1 cellular context compared by ENCODE assay signal in the genomic region with DNA sequence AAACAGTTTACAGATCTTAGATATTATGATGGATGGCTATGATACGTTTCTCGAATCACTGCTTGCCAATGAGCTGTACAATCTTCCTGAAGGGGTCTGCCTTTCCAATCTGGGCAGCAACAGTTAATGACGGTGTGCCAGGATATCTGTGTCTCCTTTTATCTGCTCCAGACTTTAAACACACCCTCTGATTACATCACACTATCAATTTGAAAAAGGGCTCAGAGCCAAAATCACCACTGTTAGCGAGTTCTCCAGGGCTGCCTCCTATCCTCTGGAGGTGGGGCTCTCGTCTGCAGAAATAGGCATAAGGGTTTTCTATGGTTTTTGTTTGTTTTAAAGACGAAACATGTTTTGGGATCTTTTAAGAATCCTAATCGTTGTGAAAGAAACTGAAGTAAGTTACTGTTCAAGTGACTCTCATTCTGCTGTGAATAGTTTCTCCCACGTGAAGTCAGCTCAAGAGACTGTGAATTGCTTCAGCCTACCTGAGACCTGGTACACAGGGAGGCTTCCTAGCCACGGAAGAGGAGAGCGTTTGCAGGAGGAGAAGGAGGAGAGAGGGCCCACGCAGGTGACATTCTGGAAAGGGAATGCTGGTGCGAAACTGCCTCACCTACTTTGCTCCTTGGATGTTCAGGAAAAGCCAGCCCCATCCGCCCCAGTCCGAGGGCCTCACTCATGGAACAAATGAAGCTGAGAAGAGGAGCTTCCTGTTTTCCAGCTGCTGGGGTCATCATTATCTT.
TF ChIP-seq lines count a peak whose summit lies in the region.

No MANE protein-coding gene starts in this region.

TF ChIP-seq in HEK293, 187 proteins besides CTCF, POLR2A, EP300 and RAD21:
- TF ChIP-seq ZBTB17 (tag by site-specific recombination; IDR thresholded peaks at IDR 0.05) (peak; percentile 45), ZBTB10 (tag by site-specific recombination; IDR thresholded peaks at IDR 0.05) (no peak), ZNF155 (tag by site-specific recombination; IDR thresholded peaks at IDR 0.05) (no peak), TCF7L2 (IDR thresholded peaks at IDR 0.05; ENCODE audit: borderline replicate concordance, low read depth, low read length) (no peak), ZEB2 (tag by site-specific recombination; IDR thresholded peaks at IDR 0.05) (peak; percentile 68; the same call in 1 of the 2 replicates), ZNF266 (tag by site-specific recombination; IDR thresholded peaks at IDR 0.05; ENCODE audit: low read depth) (no peak), ZNF24 (tag by site-specific recombination; IDR thresholded peaks at IDR 0.05) (no peak), KLF10 (tag by site-specific recombination; IDR thresholded peaks at IDR 0.05) (peak; percentile 91), ZBTB20 (tag by site-specific recombination; IDR thresholded peaks at IDR 0.05) (peak; percentile 59), KLF1 (tag by site-specific recombination; IDR thresholded peaks at IDR 0.05) (peak; percentile 56), SP2 (tag by site-specific recombination; IDR thresholded peaks at IDR 0.05) (0 out of 2 replicates have a peak, but pooled peaks have one; percentile 12), PRDM10 (tag by site-specific recombination; IDR thresholded peaks at IDR 0.05) (peak; percentile 64; the same call in 1 of the 2 replicates), ZNF629 (tag by site-specific recombination; IDR thresholded peaks at IDR 0.05) (peak; percentile 80), SCRT2 (tag by site-specific recombination; IDR thresholded peaks at IDR 0.05) (peak; percentile 85), SP7 (tag by site-specific recombination; IDR thresholded peaks at IDR 0.05) (peak; percentile 88), ZXDB (tag by site-specific recombination; IDR thresholded peaks at IDR 0.05) (0 out of 2 replicates have a peak, but pooled peaks have one; percentile 34), KLF9 (tag by site-specific recombination; IDR thresholded peaks at IDR 0.05; ENCODE audit: low read depth) (peak; percentile 33; the same call in 1 of the 2 replicates), ZNF654 (tag by site-specific recombination; IDR thresholded peaks at IDR 0.05; ENCODE audit: low read depth) (no peak), ZNF221 (tag by site-specific recombination; IDR thresholded peaks at IDR 0.05; ENCODE audit: borderline replicate concordance) (no peak), ZNF239 (tag by site-specific recombination; IDR thresholded peaks at IDR 0.05) (no peak), ZNF341 (tag by site-specific recombination; IDR thresholded peaks at IDR 0.05; ENCODE audit: low read depth) (no peak), ZNF366 (tag by site-specific recombination; conservative IDR thresholded peaks at IDR 0.05) (peak; percentile 72), ZNF335 (tag by site-specific recombination; conservative IDR thresholded peaks at IDR 0.05) (no peak), GLI2 (tag by site-specific recombination; IDR thresholded peaks at IDR 0.05; ENCODE audit: borderline replicate concordance, low read depth) (no peak), SETDB1 (IDR thresholded peaks at IDR 0.05; ENCODE audit: insufficient read length, low read length) (no peak), ZFP37 (tag by site-specific recombination; IDR thresholded peaks at IDR 0.05) (no peak), ZBTB21 (tag by site-specific recombination; IDR thresholded peaks at IDR 0.05) (peak; percentile 55; the same call in 1 of the 2 replicates), GFI1B (tag by site-specific recombination; IDR thresholded peaks at IDR 0.05) (peak; percentile 75)
- TF ChIP-seq, protein P1, sequence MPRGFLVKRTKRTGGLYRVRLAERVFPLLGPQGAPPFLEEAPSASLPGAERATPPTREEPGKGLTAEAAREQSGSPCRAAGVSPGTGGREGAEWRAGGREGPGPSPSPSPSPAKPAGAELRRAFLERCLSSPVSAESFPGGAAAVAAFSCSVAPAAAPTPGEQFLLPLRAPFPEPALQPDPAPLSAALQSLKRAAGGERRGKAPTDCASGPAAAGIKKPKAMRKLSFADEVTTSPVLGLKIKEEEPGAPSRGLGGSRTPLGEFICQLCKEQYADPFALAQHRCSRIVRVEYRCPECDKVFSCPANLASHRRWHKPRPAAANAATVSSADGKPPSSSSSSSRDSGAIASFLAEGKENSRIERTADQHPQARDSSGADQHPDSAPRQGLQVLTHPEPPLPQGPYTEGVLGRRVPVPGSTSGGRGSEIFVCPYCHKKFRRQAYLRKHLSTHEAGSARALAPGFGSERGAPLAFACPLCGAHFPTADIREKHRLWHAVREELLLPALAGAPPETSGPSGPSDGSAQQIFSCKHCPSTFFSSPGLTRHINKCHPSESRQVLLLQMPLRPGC (tag by site-specific recombination; IDR thresholded peaks at IDR 0.05) = no peak
- TF ChIP-seq, protein P2, sequence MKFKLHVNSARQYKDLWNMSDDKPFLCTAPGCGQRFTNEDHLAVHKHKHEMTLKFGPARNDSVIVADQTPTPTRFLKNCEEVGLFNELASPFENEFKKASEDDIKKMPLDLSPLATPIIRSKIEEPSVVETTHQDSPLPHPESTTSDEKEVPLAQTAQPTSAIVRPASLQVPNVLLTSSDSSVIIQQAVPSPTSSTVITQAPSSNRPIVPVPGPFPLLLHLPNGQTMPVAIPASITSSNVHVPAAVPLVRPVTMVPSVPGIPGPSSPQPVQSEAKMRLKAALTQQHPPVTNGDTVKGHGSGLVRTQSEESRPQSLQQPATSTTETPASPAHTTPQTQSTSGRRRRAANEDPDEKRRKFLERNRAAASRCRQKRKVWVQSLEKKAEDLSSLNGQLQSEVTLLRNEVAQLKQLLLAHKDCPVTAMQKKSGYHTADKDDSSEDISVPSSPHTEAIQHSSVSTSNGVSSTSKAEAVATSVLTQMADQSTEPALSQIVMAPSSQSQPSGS (tag by site-specific recombination; IDR thresholded peaks at IDR 0.05; ENCODE audit: low read depth) = peak; percentile 64; the same call in 1 of the 2 replicates
